ENCODE assay signal across 17 cellular contexts in the genomic region with DNA sequence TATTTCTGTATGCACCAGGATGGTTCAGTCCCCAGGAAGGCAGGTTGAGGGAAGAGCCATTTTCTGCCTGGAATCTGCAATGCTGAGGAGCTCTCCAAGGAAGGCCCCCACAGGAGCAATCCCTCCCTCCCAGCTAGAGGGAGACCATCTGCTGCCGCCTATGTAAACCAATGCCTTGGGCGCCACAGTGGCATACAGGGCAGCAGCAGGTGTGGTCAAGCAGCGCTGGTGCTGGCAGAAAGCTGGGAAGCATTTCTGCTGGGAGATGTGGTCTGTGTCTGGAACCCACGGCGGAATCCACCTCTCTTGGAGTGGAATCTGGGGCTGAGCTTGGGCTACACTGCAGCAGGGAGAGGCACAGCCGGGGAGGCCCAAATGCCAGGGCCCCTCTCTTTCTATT.
DNase-seq lines count a peak whose midpoint lies in the region; ATAC-seq and TF ChIP-seq lines count a peak whose summit lies in the region.
"Had no signal": no experiment of that assay in that cellular context is flagged by ENCODE, and none has a peak within 500 bp of the region (broad histone marks: within the 10 kb centered on the region; RNA-seq: fewer than 3 reads in every experiment).

No MANE protein-coding gene starts in this region.

- no peak for ATAC-seq in CD4-positive, alpha-beta T cell (ENCODE audit: poor library complexity)
- no peak for ATAC-seq in effector memory CD8-positive, alpha-beta T cell (replicated peaks)
- ATAC-seq: GM12878, Panc1 had no signal

- H3K36me3 Mint-ChIP-seq in CD4-positive, alpha-beta T cell (ENCODE audit: low read depth): no peaks in the 10 kb centered on the region
- no peaks in the 10 kb centered on the region for H3K36me3 Mint-ChIP-seq in effector memory CD8-positive, alpha-beta T cell (ENCODE audit: insufficient read depth)
- H3K36me3 Mint-ChIP-seq: CD8-positive, alpha-beta memory T cell had no signal

- no peak overlapping the region for H3K4me3 ChIP-seq in WERI-Rb-1 (ENCODE audit: low read depth, low read length)
- H3K4me3 ChIP-seq: GM12878, SK-N-MC had no signal

- H3K9me3 ChIP-seq in WERI-Rb-1 (ENCODE audit: severe bottlenecking): no peaks in the 10 kb centered on the region
- H3K9me3 ChIP-seq in CD4-positive, alpha-beta T cell (ENCODE audit: control insufficient read depth, low read length): no peaks in the 10 kb centered on the region

- DNase-seq in NCI-H2227 (lab: John Stamatoyannopoulos, UW; ENCODE audit: unreplicated experiment): peak; percentile 33
- no peak for DNase-seq in NCI-H2227 treated with DMSO at 0.1 percent for 48 hours (lab: John Stamatoyannopoulos, UW)
- DNase-seq in NCI-H2171 (lab: John Stamatoyannopoulos, UW): peak; percentile 65
- DNase-seq in WERI-Rb-1: peak; percentile 58
- DNase-seq in mesenteric fat pad (ENCODE audit: low spot score): peak; percentile 41
- no peak for DNase-seq in CD4-positive, alpha-beta T cell
- DNase-seq in effector memory CD8-positive, alpha-beta T cell: no peak
- no peak for DNase-seq in kidney tubule cell (ENCODE audit: low spot score)
- DNase-seq: 8988T; CD8-positive, alpha-beta memory T cell; DND-41; NCI-H1105; NCI-H187 treated with DMSO at 0.1 percent for 48 hours; NCI-H510A treated with DMSO at 0.1 percent for 48 hours had no signal

- CTCF ChIA-PET in CD4-positive, alpha-beta T cell (lab: Charles Lee): no interaction called here

- H3K9me3 Mint-ChIP-seq in CD4-positive, alpha-beta T cell: no peaks in the 10 kb centered on the region
- no peaks in the 10 kb centered on the region for H3K9me3 Mint-ChIP-seq in effector memory CD8-positive, alpha-beta T cell
- H3K9me3 Mint-ChIP-seq: CD8-positive, alpha-beta memory T cell had no signal

- intact Hi-C loops in CD4-positive, alpha-beta T cell (cut with DNase I, micrococcal nuclease): no loop called here

- 0 out of 2 replicates have a peak, but pooled peaks have one; percentile 24 for TF ChIP-seq CTCF in WERI-Rb-1 (IDR thresholded peaks at IDR 0.05; ENCODE audit: low read depth, low read length)
- TF ChIP-seq CTCF in CD4-positive, alpha-beta T cell (IDR thresholded peaks at IDR 0.05): no peak

- H3K27ac ChIP-seq in WERI-Rb-1: no peak overlapping the region
- no peak overlapping the region for H3K27ac ChIP-seq in CD4-positive, alpha-beta T cell (ENCODE audit: low read depth, low read length)
- H3K27ac ChIP-seq: SK-N-MC had no signal

- no peak overlapping the region for H3K4me3 Mint-ChIP-seq in CD4-positive, alpha-beta T cell
- no peak overlapping the region for H3K4me3 Mint-ChIP-seq in effector memory CD8-positive, alpha-beta T cell
- H3K4me3 Mint-ChIP-seq: CD8-positive, alpha-beta memory T cell had no signal

- peaks cover 48% of the 10 kb centered on the region for H3K27me3 Mint-ChIP-seq in CD4-positive, alpha-beta T cell
- H3K27me3 Mint-ChIP-seq in effector memory CD8-positive, alpha-beta T cell: peaks cover 50 to 79% of the 10 kb centered on the region in 2 donors

- POLR2A ChIA-PET in CD4-positive, alpha-beta T cell (lab: Charles Lee): no interaction called here

- peaks cover 17% of the 10 kb centered on the region for H3K27me3 ChIP-seq in WERI-Rb-1 (ENCODE audit: insufficient read depth, low read depth, severe bottlenecking)
- H3K27me3 ChIP-seq in CD4-positive, alpha-beta T cell (ENCODE audit: control insufficient read depth, insufficient read depth, low read length): peaks cover 39% of the 10 kb centered on the region

- H3K36me3 ChIP-seq in WERI-Rb-1: no peaks in the 10 kb centered on the region

- H3K27ac Mint-ChIP-seq in CD4-positive, alpha-beta T cell: no peak overlapping the region
- H3K27ac Mint-ChIP-seq in effector memory CD8-positive, alpha-beta T cell: no peak overlapping the region
- H3K27ac Mint-ChIP-seq: CD8-positive, alpha-beta memory T cell had no signal

- peaks cover 9% of the 10 kb centered on the region for H3K4me1 Mint-ChIP-seq in CD4-positive, alpha-beta T cell (ENCODE audit: low read depth)
- H3K4me1 Mint-ChIP-seq in effector memory CD8-positive, alpha-beta T cell (ENCODE audit: low read depth in 2 of 2): peaks cover 6 to 7% of the 10 kb centered on the region in 2 donors

Comparison
In these comparisons a context has a peak if more than half of its experiments do, and no peak if none do; other contexts are left out.
1. DNase-seq: peak in NCI-H2227 (single experiment), NCI-H2171 (single experiment), WERI-Rb-1 (single experiment) and mesenteric fat pad (single experiment); none in NCI-H2227 treated with DMSO at 0.1 percent for 48 hours (single experiment), CD4-positive, alpha-beta T cell (0 of 10), effector memory CD8-positive, alpha-beta T cell (0 of 3) and kidney tubule cell (single experiment).